In genomic region chr6:125780540-125781306, GRCh38 we compare ENCODE assay signal across 8 cellular contexts. TPM values are rescaled to one million over a fixed set of nuclear protein-coding genes. Genes with fewer than 3 reads are reported as not detected.
DNase-seq lines count a peak whose midpoint lies in the region; ATAC-seq and TF ChIP-seq lines count a peak whose summit lies in the region.

No MANE protein-coding gene starts in this region.

- ATAC-seq in GM21786 (IDR thresholded peaks at IDR 0.05; ENCODE audit: unreplicated experiment) (peak; percentile 65), aorta (ENCODE audit: low FRiP score) (peak; percentile 90)

- DNase-seq in ELR (ENCODE audit: low read depth) = peak; percentile 77
- peak; percentile 93 for DNase-seq in KG1 (lab: John Stamatoyannopoulos, UW)
- DNase-seq in RKO (ENCODE audit: low spot score) = peak; percentile 89
- peak; percentile 46 for DNase-seq in activated T-helper 9 cell treated with anti-CD3 and anti-CD28 coated beads, Interleukin-2, amount 50 U/mL, for 16 hours (ENCODE audit: low read depth)
- DNase-seq in globus pallidus (ENCODE audit: low spot score) = peak; percentile 77
- peak; percentile 41 to 66 (median 61) for DNase-seq in ovary
- peak; percentile 62 to 79 for DNase-seq in aorta

- TF ChIP-seq CTCF in ovary (IDR thresholded peaks at IDR 0.05) = no peak

- H3K27ac ChIP-seq in ovary = peak overlapping the region; percentile 62 to 87
- H3K27ac ChIP-seq in aorta (ENCODE audit: low read depth in 1 of 2, low read length in 2 of 2) = peak overlapping the region; percentile 46 to 88

- H3K36me3 ChIP-seq in ovary (no peaks in the 10 kb centered on the region), aorta (ENCODE audit: control insufficient read depth in 1 of 2, insufficient read depth in 2 of 2, low read length in 1 of 2) (no peaks in the 10 kb centered on the region)

- 0 to 1% (median 1%) methylated on average over 28 of the region's 28 CpGs for WGBS in ovary, 3 donors
- WGBS in aorta, 2 donors = 0 to 1% methylated on average over 28 of the region's 28 CpGs

- intact Hi-C loops in ovary (cut with DNase I) (no loop called here), aorta (cut with DNase I) (loop anchor here (2.0 to 5.0 kb wide), 2 partner anchors 176 to 177 kb away; partner anchors contain the start of gene HINT3 (in 2 of the 2))

- peak; percentile 70 for TF ChIP-seq POLR2A in ovary (IDR thresholded peaks at IDR 0.05)

- H3K27me3 ChIP-seq in ovary (no peaks in the 10 kb centered on the region), aorta (ENCODE audit: control insufficient read depth in 1 of 2, insufficient read depth in 2 of 2, low read length in 1 of 2) (no peaks in the 10 kb centered on the region)

- no peaks in the 10 kb centered on the region for H3K9me3 ChIP-seq in ovary
- no peaks in the 10 kb centered on the region for H3K9me3 ChIP-seq in aorta (ENCODE audit: control insufficient read depth, low read length)

- peak; percentile 58 for TF ChIP-seq EP300 in ovary (IDR thresholded peaks at IDR 0.05)

- H3K4me1 ChIP-seq in ovary (ENCODE audit: insufficient read depth) (no peaks in the 10 kb centered on the region), aorta (ENCODE audit: control insufficient read depth in 1 of 2, insufficient read depth in 2 of 2, low read length in 2 of 2) (no peaks in the 10 kb centered on the region)

- H3K4me3 ChIP-seq in ovary (peak overlapping the region; percentile 74), aorta (ENCODE audit: low read length in 2 of 2) (peak overlapping the region; percentile 84 to 93)

RNA-seq across cellular contexts. Expression of gene NCOA7, which starts 10.0 kb away (rescaled TPM):
- 10 to 100 TPM; 16.8 to 54.1 (median 34.9) TPM for total RNA-seq in ovary
- 10 to 100 TPM; 10.9 to 30.0 TPM for polyA plus RNA-seq in ovary
- total RNA-seq in aorta = 10 to 100 TPM; 57.1 to 82.1 TPM
- polyA plus RNA-seq in aorta = 10 to 100 TPM; 12.3 to 23.6 TPM

RNA-seq across cellular contexts. Expression of gene HEY2, which starts 31.3 kb away (rescaled TPM):
- total RNA-seq in ovary = 10 to 100 TPM in 2 of 7 donors, 1 to 10 TPM in 5; 3.0 to 19.9 (median 5.5) TPM
- 10 to 100 TPM in 1 of 2 donors, 1 to 10 TPM in 1; 9.9 to 12.7 TPM for polyA plus RNA-seq in ovary
- 10 to 100 TPM; 19.1 to 23.9 TPM for total RNA-seq in aorta
- 10 to 100 TPM; 25.0 to 46.1 TPM for polyA plus RNA-seq in aorta

Comparison
In these comparisons a context has a peak if more than half of its experiments do, and no peak if none do; other contexts are left out.
1. Peak in every context shown above with its lines: DNase-seq, ATAC-seq, H3K4me3 ChIP-seq and H3K27ac ChIP-seq.
2. intact Hi-C loops: an anchor here in aorta (2.0 to 5.0 kb wide); none called in ovary.